Comparison of ENCODE assay signal across 26 cellular contexts in genomic region chr7:103134866-103135554, GRCh38. TPM values are rescaled to one million over a fixed set of nuclear protein-coding genes. Genes with fewer than 3 reads are reported as not detected.
DNase-seq lines count a peak whose midpoint lies in the region; ATAC-seq and TF ChIP-seq lines count a peak whose summit lies in the region.
"Had no signal": no experiment of that assay in that cellular context is flagged by ENCODE, and none has a peak within 500 bp of the region (broad histone marks: within the 10 kb centered on the region; RNA-seq: fewer than 3 reads in every experiment).

No MANE protein-coding gene starts in this region.

- CTCF ChIA-PET in activated CD4-positive, alpha-beta T cell treated with anti-CD3 and anti-CD28 coated beads, Interleukin-2, amount 10 ng/mL, durations not matched to agents 7 days and 5 days (lab: Charles Lee) = interaction anchor here (0.9 kb wide), 1 partner anchor 11 kb away, joined by 3 read pairs; no protein-coding TSS in a partner anchor

- H3K27me3 ChIP-seq in GM23338 (ENCODE audit: insufficient read depth) = no peaks in the 10 kb centered on the region
- no peaks in the 10 kb centered on the region for H3K27me3 ChIP-seq in parathyroid adenoma (ENCODE audit: control insufficient read depth, insufficient read depth, low read length)
- H3K27me3 ChIP-seq: neutrophil had no signal

- H3K27ac ChIP-seq in GM23338 (ENCODE audit: low read depth) (no peak overlapping the region), angular gyrus (ENCODE audit: low read depth, low read length) (peak overlapping the region; percentile 2), parathyroid adenoma (no peak overlapping the region)
- H3K27ac ChIP-seq: C4-2B, neutrophil, PC-9 had no signal

- no peaks in the 10 kb centered on the region for H3K27me3 Mint-ChIP-seq in GM23338 (ENCODE audit: insufficient read depth, low read depth, poor library complexity)
- no peaks in the 10 kb centered on the region for H3K27me3 Mint-ChIP-seq in activated CD4-positive, alpha-beta T cell treated with anti-CD3 and anti-CD28 coated beads, Interleukin-2, amount 10 ng/mL, durations not matched to agents 7 days and 5 days
- H3K27me3 Mint-ChIP-seq: IgD-negative memory B cell; stimulated activated naive B cell treated with anti-CD40 and anti-IgM and Interleukin-4, amounts not matched to agents 10 μg/mL and 1 μg/mL and 100 μg/mL, for 72 hours; T-cell had no signal

- no peaks in the 10 kb centered on the region for H3K36me3 Mint-ChIP-seq in GM23338 (ENCODE audit: low read depth)
- no peaks in the 10 kb centered on the region for H3K36me3 Mint-ChIP-seq in activated CD4-positive, alpha-beta T cell treated with anti-CD3 and anti-CD28 coated beads, Interleukin-2, amount 10 ng/mL, durations not matched to agents 7 days and 5 days (ENCODE audit: low read depth)

- H3K4me2 ChIP-seq in GM23338 (no peak overlapping the region), parathyroid adenoma (ENCODE audit: low read length) (peak overlapping the region; percentile 9)
- H3K4me2 ChIP-seq: PC-9 had no signal

- H3K4me1 ChIP-seq in GM23338 (ENCODE audit: insufficient read depth) (peaks cover 19% of the 10 kb centered on the region), parathyroid adenoma (peaks cover 10% of the 10 kb centered on the region)

- no peaks in the 10 kb centered on the region for H3K9me3 ChIP-seq in parathyroid adenoma (ENCODE audit: control insufficient read depth, low read length)
- H3K9me3 ChIP-seq: neutrophil had no signal

- H3K9me2 ChIP-seq in GM23338 (ENCODE audit: insufficient read depth) = no peaks in the 10 kb centered on the region

- no peaks in the 10 kb centered on the region for H3K9me3 Mint-ChIP-seq in GM23338
- no peaks in the 10 kb centered on the region for H3K9me3 Mint-ChIP-seq in activated CD4-positive, alpha-beta T cell treated with anti-CD3 and anti-CD28 coated beads, Interleukin-2, amount 10 ng/mL, durations not matched to agents 7 days and 5 days
- H3K9me3 Mint-ChIP-seq: endodermal cell; stimulated activated naive B cell treated with anti-CD40 and anti-IgM and Interleukin-4, amounts not matched to agents 10 μg/mL and 1 μg/mL and 100 μg/mL, for 72 hours; T-cell had no signal

- no peaks in the 10 kb centered on the region for H4K20me1 ChIP-seq in GM23338 (replicated peaks; ENCODE audit: insufficient read depth)

- POLR2A ChIA-PET in activated CD4-positive, alpha-beta T cell treated with anti-CD3 and anti-CD28 coated beads, Interleukin-2, amount 10 ng/mL, durations not matched to agents 7 days and 5 days (lab: Charles Lee) = no interaction called here

- H3K79me2 ChIP-seq in GM23338 (replicated peaks; ENCODE audit: insufficient read depth) (peaks cover 34% of the 10 kb centered on the region), parathyroid adenoma (no peaks in the 10 kb centered on the region)

- no peaks in the 10 kb centered on the region for H3F3A ChIP-seq in GM23338 (replicated peaks; ENCODE audit: low read depth)

- TF ChIP-seq CTCF in GM23338 (conservative IDR thresholded peaks at IDR 0.05; ENCODE audit: low read depth in 2 of 2) = no peak
- no peak for TF ChIP-seq CTCF in fibroblast of the aortic adventitia (IDR thresholded peaks at IDR 0.05; ENCODE audit: insufficient read depth, low read length)
- no peak for TF ChIP-seq CTCF in parathyroid adenoma (IDR thresholded peaks at IDR 0.05)

- H3K4me3 Mint-ChIP-seq in GM23338 = no peak overlapping the region
- H3K4me3 Mint-ChIP-seq in activated CD4-positive, alpha-beta T cell treated with anti-CD3 and anti-CD28 coated beads, Interleukin-2, amount 10 ng/mL, durations not matched to agents 7 days and 5 days = no peak overlapping the region
- H3K4me3 Mint-ChIP-seq: activated CD8-positive, alpha-beta T cell treated with anti-CD3 and anti-CD28 coated beads, Interleukin-2, amount 10 ng/mL, durations not matched to agents 7 days and 5 days; endodermal cell; IgD-negative memory B cell; stimulated activated naive B cell treated with anti-CD40 and anti-IgM and Interleukin-4, amounts not matched to agents 10 μg/mL and 1 μg/mL and 100 μg/mL, for 72 hours; T-cell had no signal

- DNase-seq in GM23338 (ENCODE audit: low spot score) (no peak), fibroblast of the aortic adventitia (ENCODE audit: low read depth) (peak; percentile 31), COLO668 (lab: John Stamatoyannopoulos, UW; ENCODE audit: unreplicated experiment) (no peak), ACHN (no peak)
- no peak for DNase-seq in activated naive CD4-positive, alpha-beta T cell treated with anti-CD3 and anti-CD28 coated beads, Interleukin-2, amount 50 U/mL, for 16 hours
- no peak for DNase-seq in activated CD4-positive, alpha-beta T cell treated with anti-CD3 and anti-CD28 coated beads, Interleukin-2, amount 10 ng/mL, durations not matched to agents 7 days and 5 days
- DNase-seq: activated CD4-positive, CD25-positive, alpha-beta regulatory T cell treated with anti-CD3 and anti-CD28 coated beads, Interleukin-2, amount 50 U/mL, for 72 hours; activated CD8-positive, alpha-beta T cell treated with anti-CD3 and anti-CD28 coated beads, Interleukin-2, amount 10 ng/mL, durations not matched to agents 7 days and 5 days; activated gamma-delta T cell treated with Interleukin-2 at 50 U/mL for 16 hours; activated T-cell treated with anti-CD3 and anti-CD28 coated beads for 4 hours; cortex of kidney; EL; endodermal cell; NCI-H1105; NCI-H2029 treated with DMSO at 0.1 percent for 48 hours; PC-9; Right ventricle myocardium superior; stimulated activated CD4-positive, alpha-beta T cell treated with anti-CD3 and anti-CD28 coated beads, Interleukin-4, amount 100 ng/mL, for 24 hours; stimulated activated naive B cell treated with anti-CD40 and anti-IgM and Interleukin-4, amounts not matched to agents 10 μg/mL and 1 μg/mL and 100 μg/mL, for 72 hours; T-cell had no signal

- peaks cover 9% of the 10 kb centered on the region for H3K4me1 Mint-ChIP-seq in GM23338
- H3K4me1 Mint-ChIP-seq in activated CD4-positive, alpha-beta T cell treated with anti-CD3 and anti-CD28 coated beads, Interleukin-2, amount 10 ng/mL, durations not matched to agents 7 days and 5 days = peaks cover 2% of the 10 kb centered on the region

- peak overlapping the region; percentile 64 for H3K27ac Mint-ChIP-seq in GM23338
- H3K27ac Mint-ChIP-seq in activated CD4-positive, alpha-beta T cell treated with anti-CD3 and anti-CD28 coated beads, Interleukin-2, amount 10 ng/mL, durations not matched to agents 7 days and 5 days = no peak overlapping the region
- H3K27ac Mint-ChIP-seq: activated CD8-positive, alpha-beta T cell treated with anti-CD3 and anti-CD28 coated beads, Interleukin-2, amount 10 ng/mL, durations not matched to agents 7 days and 5 days; endodermal cell; IgD-negative memory B cell; stimulated activated naive B cell treated with anti-CD40 and anti-IgM and Interleukin-4, amounts not matched to agents 10 μg/mL and 1 μg/mL and 100 μg/mL, for 72 hours; T-cell had no signal

- H3K4me3 ChIP-seq in GM23338 (no peak overlapping the region), fibroblast of the aortic adventitia (ENCODE audit: low read depth, low read length) (no peak overlapping the region), parathyroid adenoma (ENCODE audit: low read depth, low read length) (peak overlapping the region; percentile 9)
- H3K4me3 ChIP-seq: PC-9 had no signal

- ATAC-seq in GM23338 = no peak
- ATAC-seq: activated CD8-positive, alpha-beta T cell treated with anti-CD3 and anti-CD28 coated beads, Interleukin-2, amount 10 ng/mL, durations not matched to agents 7 days and 5 days; HCT116; stimulated activated naive B cell treated with anti-CD40 and anti-IgM and Interleukin-4, amounts not matched to agents 10 μg/mL and 1 μg/mL and 100 μg/mL, for 72 hours; T-cell had no signal

- H2AFZ ChIP-seq in GM23338 = no peak overlapping the region
- no peak overlapping the region for H2AFZ ChIP-seq in parathyroid adenoma
- H2AFZ ChIP-seq: PC-9 had no signal

- no peaks in the 10 kb centered on the region for H3K36me3 ChIP-seq in GM23338 (ENCODE audit: insufficient read depth)
- no peaks in the 10 kb centered on the region for H3K36me3 ChIP-seq in parathyroid adenoma (ENCODE audit: control insufficient read depth, insufficient read depth, low read length)
- H3K36me3 ChIP-seq: neutrophil had no signal

- in situ Hi-C loops in ACHN (cut with HindIII; ENCODE audit: low pct_ligation_motif_present, low pct_unique_long_range_greater_than_20kb, low sequenced_read_pairs) = no loop called here

- H3K9ac ChIP-seq in parathyroid adenoma = no peak overlapping the region

TF ChIP-seq in GM23338, 12 proteins besides CTCF, POLR2A, EP300 and RAD21 (continues in another document):
- TF ChIP-seq ETS1 (IDR thresholded peaks at IDR 0.05) = no peak

RNA-seq across cellular contexts. Expression of gene NAPEPLD, which starts 13.9 kb away (rescaled TPM):
- total RNA-seq in GM23338 (2014; rRNA removed; shearing (Covaris generic)) = 9.4 and 12.2 TPM in 2 replicates
- polyA plus RNA-seq in GM23338 (2016; fragmentation: Nextera tagmentation; extraction: Ambion mirVana) = 9.4 and 10.7 TPM in 2 replicates
- total RNA-seq in fibroblast of the aortic adventitia (ENCODE audit: low replicate concordance) = 33.9 and 39.3 TPM in 2 replicates
- total RNA-seq in activated CD4-positive, alpha-beta T cell treated with anti-CD3 and anti-CD28 coated beads, Interleukin-2, amount 10 ng/mL, durations not matched to agents 7 days and 5 days = 1 to 10 TPM; 7.2 to 7.4 TPM
